Comparison of ENCODE assay signal across 8 cellular contexts in the genomic region with DNA sequence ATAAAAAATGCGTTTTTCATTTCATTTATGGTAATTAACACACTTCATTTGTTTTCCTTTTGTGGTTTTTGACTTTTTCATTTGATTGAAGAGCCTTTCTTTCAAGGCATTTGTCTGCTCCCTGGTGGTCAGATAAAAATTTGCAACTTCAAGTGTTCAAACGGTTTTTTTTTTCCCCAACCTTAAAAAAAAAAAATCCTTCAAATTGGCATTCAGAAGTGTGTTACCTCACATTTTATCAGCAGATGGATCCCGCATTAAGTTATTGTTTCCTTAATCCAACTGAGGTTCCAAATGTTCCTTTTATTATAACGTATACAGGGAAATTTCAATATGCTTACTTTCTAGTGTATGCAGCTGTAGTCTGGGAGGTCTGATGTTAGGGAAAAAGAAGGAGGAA. TPM values are rescaled to one million over a fixed set of nuclear protein-coding genes. Genes with fewer than 3 reads are reported as not detected.
DNase-seq lines count a peak whose midpoint lies in the region; ATAC-seq and TF ChIP-seq lines count a peak whose summit lies in the region.

No MANE protein-coding gene starts in this region.

- H3K36me3 Mint-ChIP-seq in Calu3 (ENCODE audit: insufficient read depth, unreplicated experiment) = no peaks in the 10 kb centered on the region
- no peaks in the 10 kb centered on the region for H3K36me3 Mint-ChIP-seq in naive thymus-derived CD4-positive, alpha-beta T cell

- no peaks in the 10 kb centered on the region for H3K36me3 ChIP-seq in parathyroid adenoma (ENCODE audit: control insufficient read depth, insufficient read depth, low read length)
- H3K36me3 ChIP-seq in naive thymus-derived CD4-positive, alpha-beta T cell (ENCODE audit: control insufficient read depth in 2 of 3, insufficient read depth in 3 of 3, low read length in 3 of 3) = no peaks in the 10 kb centered on the region

- no peak overlapping the region for H3K4me3 ChIP-seq in parathyroid adenoma (ENCODE audit: low read depth, low read length)
- H3K4me3 ChIP-seq in naive thymus-derived CD4-positive, alpha-beta T cell (ENCODE audit: low read length) = no peak overlapping the region

- H2AFZ ChIP-seq in parathyroid adenoma = no peak overlapping the region

- no TSS peak for BruUV-seq in Calu3 (replicated peaks; lab: Mats Ljungman, UMichigan)

- no peak overlapping the region for H3K27ac ChIP-seq in parathyroid adenoma
- H3K27ac ChIP-seq in naive thymus-derived CD4-positive, alpha-beta T cell (ENCODE audit: low read depth, low read length) = no peak overlapping the region

- H3K27ac Mint-ChIP-seq in Calu3 (ENCODE audit: unreplicated experiment) = no peak overlapping the region
- no peak overlapping the region for H3K27ac Mint-ChIP-seq in naive thymus-derived CD4-positive, alpha-beta T cell

- no peak overlapping the region for H3K4me3 Mint-ChIP-seq in Calu3 (ENCODE audit: low read depth, unreplicated experiment)
- no peak overlapping the region for H3K4me3 Mint-ChIP-seq in naive thymus-derived CD4-positive, alpha-beta T cell

- no peaks in the 10 kb centered on the region for H3K27me3 ChIP-seq in parathyroid adenoma (ENCODE audit: control insufficient read depth, insufficient read depth, low read length)
- no peaks in the 10 kb centered on the region for H3K27me3 ChIP-seq in naive thymus-derived CD4-positive, alpha-beta T cell (ENCODE audit: control insufficient read depth in 2 of 2, insufficient read depth in 2 of 2, low read length in 2 of 2)

- POLR2A ChIA-PET in naive thymus-derived CD4-positive, alpha-beta T cell (lab: Charles Lee) = no interaction called here

- intact Hi-C loops in Calu3 (cut with micrococcal nuclease; ENCODE audit: unreplicated experiment) = loop anchor here (1.0 to 10.0 kb wide), 4 partner anchors 291 to 1359 kb away; no protein-coding TSS in a partner anchor
- intact Hi-C loops in naive thymus-derived CD4-positive, alpha-beta T cell (cut with micrococcal nuclease) = no loop called here

- no peak overlapping the region for H3K9ac ChIP-seq in parathyroid adenoma

- ATAC-seq in naive thymus-derived CD4-positive, alpha-beta T cell = no peak
- no peak for ATAC-seq in HG03025 (IDR thresholded peaks at IDR 0.05; ENCODE audit: low FRiP score, unreplicated experiment)

- DNase-seq in Calu3 (peak; percentile 39), HCEC 1CT (peak; percentile 60), NCI-H69 (lab: John Stamatoyannopoulos, UW) (peak; percentile 84), dermis microvascular lymphatic vessel endothelial cell (ENCODE audit: low read depth in 2 of 2) (peak; percentile 25 to 61)
- DNase-seq in activated T-cell treated with anti-CD3 and anti-CD28 coated beads, Interleukin-2, amount 50 U/mL, for 1 hour = no peak
- DNase-seq in naive thymus-derived CD4-positive, alpha-beta T cell = no peak

- H3K27me3 Mint-ChIP-seq in Calu3 (ENCODE audit: unreplicated experiment) = no peaks in the 10 kb centered on the region
- peaks cover 0 to 2% (median 0%) of the 10 kb centered on the region in 5 donors for H3K27me3 Mint-ChIP-seq in naive thymus-derived CD4-positive, alpha-beta T cell

- no peak overlapping the region for H3K4me2 ChIP-seq in parathyroid adenoma (ENCODE audit: low read length)

- no peaks in the 10 kb centered on the region for H3K4me1 ChIP-seq in parathyroid adenoma
- no peaks in the 10 kb centered on the region for H3K4me1 ChIP-seq in naive thymus-derived CD4-positive, alpha-beta T cell (ENCODE audit: control insufficient read depth in 2 of 2, insufficient read depth in 2 of 2, low read length in 2 of 2)

- H3K9me3 Mint-ChIP-seq in Calu3 (ENCODE audit: low read depth, unreplicated experiment) = no peaks in the 10 kb centered on the region
- peaks cover 0 to 10% (median 0%) of the 10 kb centered on the region in 11 donors for H3K9me3 Mint-ChIP-seq in naive thymus-derived CD4-positive, alpha-beta T cell

- CTCF ChIA-PET in Calu3 (lab: Charles Lee) = interaction anchor here (1.2 to 1.6 kb wide), 2 partner anchors 451 to 494 kb away, joined by 3 read pairs; no protein-coding TSS in a partner anchor
- CTCF ChIA-PET in naive thymus-derived CD4-positive, alpha-beta T cell (lab: Charles Lee) = no interaction called here

- TF ChIP-seq CTCF in Calu3 (IDR thresholded peaks at IDR 0.05; ENCODE audit: unreplicated experiment) = peak; percentile 36
- peak; percentile 40 for TF ChIP-seq CTCF in parathyroid adenoma (IDR thresholded peaks at IDR 0.05)

- H3K9me3 ChIP-seq in parathyroid adenoma (ENCODE audit: control insufficient read depth, low read length) = no peaks in the 10 kb centered on the region
- H3K9me3 ChIP-seq in naive thymus-derived CD4-positive, alpha-beta T cell (ENCODE audit: control insufficient read depth in 2 of 3, low read length in 3 of 3) = no peaks in the 10 kb centered on the region

- H3K79me2 ChIP-seq in parathyroid adenoma = no peaks in the 10 kb centered on the region

- H3K4me1 Mint-ChIP-seq in Calu3 (ENCODE audit: low read depth, unreplicated experiment) = no peaks in the 10 kb centered on the region
- no peaks in the 10 kb centered on the region for H3K4me1 Mint-ChIP-seq in naive thymus-derived CD4-positive, alpha-beta T cell

RNA-seq across cellular contexts. Expression of gene MYF5, which starts 47.2 kb away (rescaled TPM):
- total RNA-seq in Calu3 (2022) = not detected in 2 replicates
- total RNA-seq in dermis microvascular lymphatic vessel endothelial cell = not detected in 2 replicates
- total RNA-seq in naive thymus-derived CD4-positive, alpha-beta T cell = not detected
- polyA plus RNA-seq in naive thymus-derived CD4-positive, alpha-beta T cell = not detected

RNA-seq across cellular contexts. Expression of gene MYF6, which starts 56.4 kb away (rescaled TPM):
- not detected in 2 replicates for total RNA-seq in Calu3 (2022)
- not detected in 2 replicates for total RNA-seq in dermis microvascular lymphatic vessel endothelial cell
- not detected for total RNA-seq in naive thymus-derived CD4-positive, alpha-beta T cell
- not detected for polyA plus RNA-seq in naive thymus-derived CD4-positive, alpha-beta T cell

Comparison
In these comparisons a context has a peak if more than half of its experiments do, and no peak if none do; other contexts are left out.
1. DNase-seq: peak in Calu3 (single experiment), HCEC 1CT (single experiment), NCI-H69 (single experiment) and dermis microvascular lymphatic vessel endothelial cell (2 of 2); none in activated T-cell treated with anti-CD3 and anti-CD28 coated beads, Interleukin-2, amount 50 U/mL, for 1 hour (single experiment) and naive thymus-derived CD4-positive, alpha-beta T cell (0 of 9).